In the genomic region with DNA sequence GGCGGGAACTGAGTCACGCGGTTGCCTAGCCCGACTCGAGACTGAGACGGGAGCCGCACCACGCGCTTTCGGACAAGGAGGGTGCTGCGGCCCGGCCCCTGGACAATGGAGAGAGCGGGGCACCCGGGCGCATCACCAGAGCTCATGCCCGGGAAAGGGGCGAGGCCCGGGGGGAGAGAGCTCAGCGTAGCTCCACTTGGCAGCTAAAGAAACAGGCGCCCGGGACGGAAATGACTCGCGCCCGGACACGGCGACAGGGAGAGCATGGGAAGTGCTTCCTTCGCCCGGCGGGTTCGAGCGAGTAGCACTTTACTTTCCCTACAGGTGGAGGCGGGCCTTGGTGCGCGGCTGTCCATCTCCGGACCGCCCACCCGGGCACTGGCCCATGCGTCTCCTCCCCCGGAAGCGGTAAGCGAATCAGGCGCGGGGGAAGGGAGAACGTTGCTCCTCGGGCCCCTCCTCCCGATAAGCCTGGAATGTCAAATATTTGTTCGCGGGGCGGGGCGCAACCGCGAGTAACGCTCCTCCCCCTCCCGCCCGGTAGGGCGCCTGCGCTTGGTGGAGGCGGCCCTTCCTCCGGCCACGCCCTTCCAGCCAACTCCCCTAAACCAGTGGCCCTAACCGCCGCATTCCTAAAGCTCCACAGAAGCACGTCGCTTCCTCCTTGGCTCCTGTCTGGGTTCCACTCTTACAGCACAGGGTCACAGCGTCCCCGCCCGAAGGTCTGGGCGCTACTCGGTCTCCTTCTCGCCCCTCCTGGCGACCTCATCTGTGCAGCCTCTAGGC, we compare ENCODE assay signal across 8 cellular contexts.
DNase-seq lines count a peak whose midpoint lies in the region; ATAC-seq and FAIRE-seq lines count a peak whose summit lies in the region.

No MANE protein-coding gene starts in this region.

- ATAC-seq in GM19035 (IDR thresholded peaks at IDR 0.05; ENCODE audit: unreplicated experiment) = peak; percentile 78
- peak; percentile 80 for ATAC-seq in HG03280 (IDR thresholded peaks at IDR 0.05; ENCODE audit: unreplicated experiment)

- DNase-seq in AG08396 (ENCODE audit: low spot score) = peak; percentile 99
- DNase-seq in NCI-H510A treated with DMSO at 0.1 percent for 48 hours (lab: John Stamatoyannopoulos, UW) = peak; percentile 74
- peak; percentile 95 for DNase-seq in activated CD4-positive, alpha-beta T cell treated with anti-CD3 and anti-CD28 coated beads for 48 hours
- peak; percentile 100 for DNase-seq in kidney tubule cell (ENCODE audit: low spot score)
- peak; percentile 83 to 87 for DNase-seq in stimulated activated CD4-positive, alpha-beta T cell treated with anti-CD3 and anti-CD28 coated beads, Interleukin-15, amount 100 ng/mL, for 48 hours (ENCODE audit: low read depth in 2 of 2)

- peak; percentile 66 for FAIRE-seq in colon (lab: Jason Lieb, UNC)

Comparison
In these comparisons a context has a peak if more than half of its experiments do, and no peak if none do; other contexts are left out.
1. Peak in every context shown above with its lines: DNase-seq and ATAC-seq.